8 cellular contexts compared by ENCODE assay signal in the genomic region with DNA sequence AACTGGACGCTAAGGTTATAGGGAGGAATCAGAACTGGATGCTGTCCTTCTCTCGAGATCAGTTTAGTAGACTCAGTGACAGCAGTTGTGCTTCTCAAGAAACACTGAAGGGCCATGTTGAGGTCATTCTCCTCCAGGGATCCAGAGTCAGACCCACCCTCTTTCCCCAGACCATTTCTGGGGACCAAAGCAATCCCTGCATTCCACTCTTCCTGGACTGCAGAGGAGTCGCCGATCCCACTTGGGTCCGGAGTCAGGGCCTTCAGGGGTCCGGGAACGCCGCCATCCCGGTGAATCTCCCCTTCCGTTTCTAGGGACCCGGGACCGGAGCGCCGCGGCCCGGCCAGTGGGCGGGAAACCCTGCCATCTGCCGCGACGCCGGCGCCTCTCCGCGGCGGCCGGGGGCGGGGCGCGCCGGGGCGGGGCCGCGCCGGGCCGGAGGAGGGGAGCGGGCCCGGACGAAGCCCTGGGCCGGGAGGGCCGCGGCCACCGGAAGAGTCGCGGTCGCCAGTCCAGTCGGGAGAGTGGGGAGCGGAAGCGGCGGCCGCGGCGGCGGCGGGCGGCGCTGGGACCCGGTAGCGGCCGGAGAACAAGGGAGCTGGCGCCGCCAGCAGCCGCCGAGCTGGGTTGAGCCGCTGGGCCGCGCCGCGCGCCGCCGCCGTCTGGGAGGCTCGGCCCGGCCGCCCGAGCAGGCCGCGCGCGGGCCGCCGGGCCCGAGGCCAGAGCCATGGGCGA. TPM values are rescaled to one million over a fixed set of nuclear protein-coding genes. Genes with fewer than 3 reads are reported as not detected.
DNase-seq lines count a peak whose midpoint lies in the region; ATAC-seq and TF ChIP-seq lines count a peak whose summit lies in the region.

TSS of gene DVL3 (plus strand) at position 469 of the 735 bp plus-strand sequence. CDS start at position 728, 259 bp downstream.

- DNase-seq in NCI-H460 (ENCODE audit: extremely low read depth, low read depth) (peak; percentile 41), epithelial cell of esophagus (ENCODE audit: low read depth) (peak; percentile 56), mesenteric fat pad (ENCODE audit: low spot score) (peak; percentile 92)
- DNase-seq in activated CD8-positive, alpha-beta memory T cell treated with anti-CD3 and anti-CD28 coated beads, Interleukin-2, amount 50 U/mL, for 48 hours = peak; percentile 73

- H3K4me3 ChIP-seq in BLaER1 (peak within 1 kb of the TSS; percentile 94), epithelial cell of esophagus (ENCODE audit: low read length) (peak within 1 kb of the TSS; percentile 82), stomach smooth muscle (ENCODE audit: low read length in 2 of 2) (peak within 1 kb of the TSS; percentile 91 to 96)

- H3K4me1 ChIP-seq in BLaER1 (peaks cover 46% of the 10 kb centered on the region), stomach smooth muscle (ENCODE audit: control insufficient read depth, insufficient read depth, low read length) (peaks cover 38% of the 10 kb centered on the region)

- H3K27me3 ChIP-seq in BLaER1 = no peaks in the 10 kb centered on the region
- H3K27me3 ChIP-seq in stomach smooth muscle (ENCODE audit: control insufficient read depth in 1 of 2, insufficient read depth in 2 of 2, low read length in 2 of 2) = no peaks in the 10 kb centered on the region

- H3K36me3 ChIP-seq in BLaER1 (no peaks in the 10 kb centered on the region), stomach smooth muscle (ENCODE audit: control insufficient read depth in 2 of 2, insufficient read depth in 2 of 2, low read length in 2 of 2) (no peaks in the 10 kb centered on the region)

- no peaks in the 10 kb centered on the region for H3K9me3 ChIP-seq in BLaER1
- H3K9me3 ChIP-seq in stomach smooth muscle (ENCODE audit: control insufficient read depth in 2 of 2, low read length in 2 of 2) = no peaks in the 10 kb centered on the region

- H3K9ac ChIP-seq in BLaER1 = peak within 1 kb of the TSS; percentile 90
- peak within 1 kb of the TSS; percentile 93 to 98 for H3K9ac ChIP-seq in stomach smooth muscle (ENCODE audit: low read length in 2 of 2)

- peaks cover 44% of the 10 kb centered on the region for H4K20me1 ChIP-seq in BLaER1

- H3K4me2 ChIP-seq in BLaER1 = peak within 1 kb of the TSS; percentile 99

- TF ChIP-seq CTCF in epithelial cell of esophagus (IDR thresholded peaks at IDR 0.05; ENCODE audit: insufficient read depth, low read depth, low read length, missing control alignments) = no peak

- ATAC-seq in GM18909 (IDR thresholded peaks at IDR 0.05; ENCODE audit: poor library complexity, unreplicated experiment) (peak; percentile 85), HG03097 (IDR thresholded peaks at IDR 0.05; ENCODE audit: low FRiP score, unreplicated experiment) (peak; percentile 76)

- peak within 1 kb of the TSS; percentile 80 for H3K27ac ChIP-seq in BLaER1
- H3K27ac ChIP-seq in stomach smooth muscle (ENCODE audit: low read length) = peak within 1 kb of the TSS; percentile 90

RNA-seq across cellular contexts. Expression of gene DVL3, which starts in this region (rescaled TPM):
- 16.1 and 19.4 TPM in 2 replicates for total RNA-seq in NCI-H460 (2014; rRNA removed; shearing (Covaris generic))
- 48.6 and 70.8 TPM in 2 replicates for polyA plus RNA-seq in NCI-H460 (2014; cell fraction: nucleus; rRNA removed)
- total RNA-seq in mesenteric fat pad = 68.1 TPM

Comparison
In these comparisons a context has a peak if more than half of its experiments do, and no peak if none do; other contexts are left out.
1. Peak in every context shown above with its lines: DNase-seq, ATAC-seq, H3K4me3 ChIP-seq and H3K27ac ChIP-seq.
2. DNase-seq: peak in every context shown above with its lines; median percentile 92 in mesenteric fat pad; 73 in activated CD8-positive, alpha-beta memory T cell treated with anti-CD3 and anti-CD28 coated beads, Interleukin-2, amount 50 U/mL, for 48 hours; 56 in epithelial cell of esophagus; 41 in NCI-H460.